In the genomic region with DNA sequence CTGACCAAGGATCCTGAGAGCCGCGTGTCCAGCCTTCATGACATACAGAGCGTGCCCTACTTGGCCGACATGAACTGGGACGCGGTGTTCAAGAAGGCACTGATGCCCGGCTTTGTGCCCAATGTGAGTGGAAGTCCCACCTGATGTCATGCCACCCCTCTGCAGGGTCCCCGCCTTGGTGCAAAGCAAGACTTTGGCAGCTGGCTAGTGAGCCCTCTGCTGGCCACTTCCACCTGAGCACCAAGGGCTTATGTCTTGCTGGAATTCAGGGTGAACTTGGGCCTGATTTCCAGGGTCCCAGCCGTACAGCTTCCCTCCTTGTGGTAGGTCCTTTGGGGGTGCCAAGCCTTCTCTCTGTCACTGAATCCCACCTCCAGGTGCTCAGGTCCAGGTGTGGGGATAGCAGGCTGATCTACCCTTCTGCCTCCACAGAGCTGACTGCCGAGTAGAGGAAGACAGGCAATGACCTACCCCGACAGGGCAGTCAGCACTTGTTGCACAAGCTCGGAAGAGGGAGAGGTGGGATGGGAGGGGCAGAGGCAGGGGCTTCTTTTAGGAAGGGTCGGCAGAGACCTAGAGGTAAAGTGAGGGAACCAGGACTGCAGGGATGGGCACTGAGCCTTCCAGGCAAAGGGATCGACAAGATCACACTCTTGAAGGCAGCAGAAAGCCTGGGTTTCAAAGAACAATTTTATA, we compare ENCODE assay signal across 8 cellular contexts.
DNase-seq lines count a peak whose midpoint lies in the region; ATAC-seq and TF ChIP-seq lines count a peak whose summit lies in the region.

No MANE protein-coding gene starts in this region.

- intact Hi-C loops in head of caudate nucleus (cut with DNase I) (no loop called here), CD14-positive monocyte (cut with micrococcal nuclease) (no loop called here)

- no peak for ATAC-seq in GM21367 (IDR thresholded peaks at IDR 0.05; ENCODE audit: unreplicated experiment)

- peaks cover 0 to 2% (median 0%) of the 10 kb centered on the region in 7 donors for H3K9me3 Mint-ChIP-seq in CD14-positive monocyte

- no peaks in the 10 kb centered on the region for H3K27me3 Mint-ChIP-seq in CD14-positive monocyte (ENCODE audit: low read depth in 3 of 3)

- no peak overlapping the region for H3K4me3 ChIP-seq in GM12864 (ENCODE audit: low read depth, low read length)

- H3K4me1 Mint-ChIP-seq in CD14-positive monocyte: no peaks in the 10 kb centered on the region

- TF ChIP-seq CTCF in GM12864 (IDR thresholded peaks at IDR 0.05; ENCODE audit: low read depth, low read length, missing control alignments) (peak; percentile 71), CD14-positive monocyte (IDR thresholded peaks at IDR 0.05) (no peak)

- no peak overlapping the region for H3K4me3 Mint-ChIP-seq in CD14-positive monocyte

- peak; percentile 3 for DNase-seq in A172 (ENCODE audit: low spot score)
- no peak for DNase-seq in GM12864 (ENCODE audit: low read depth)
- peak; percentile 52 for DNase-seq in SK-MEL-5 (ENCODE audit: low read depth, low spot score)
- DNase-seq in head of caudate nucleus: peak in 40 of 42 donors; percentile 5 to 68 (median 40)
- DNase-seq in superior temporal gyrus (ENCODE audit: extremely low spot score): peak; percentile 22
- no peak for DNase-seq in CD14-positive monocyte (ENCODE audit: low spot score)
- no peak for DNase-seq in cortex of kidney (lab: John Stamatoyannopoulos, UW)

- peaks cover 0 to 4% of the 10 kb centered on the region in 2 donors for H3K36me3 Mint-ChIP-seq in CD14-positive monocyte

- in situ Hi-C loops in SK-MEL-5 (cut with HindIII; ENCODE audit: low pct_unique_long_range_greater_than_20kb, low sequenced_read_pairs): no loop called here

- peak overlapping the region in 1 of 7 donors; percentile 43 for H3K27ac Mint-ChIP-seq in CD14-positive monocyte

Comparison
In these comparisons a context has a peak if more than half of its experiments do, and no peak if none do; other contexts are left out.
1. DNase-seq: peak in A172 (single experiment), SK-MEL-5 (single experiment), head of caudate nucleus (40 of 42) and superior temporal gyrus (single experiment); none in GM12864 (single experiment), CD14-positive monocyte (single experiment) and cortex of kidney (single experiment).